In genomic region chr20:25389858-25390537, GRCh38 we compare ENCODE assay signal across 8 cellular contexts. TPM values are rescaled to one million over a fixed set of nuclear protein-coding genes. Genes with fewer than 3 reads are reported as not detected.
DNase-seq lines count a peak whose midpoint lies in the region; ATAC-seq and TF ChIP-seq lines count a peak whose summit lies in the region.

No MANE protein-coding gene starts in this region.

- TF ChIP-seq CTCF in foreskin fibroblast (IDR thresholded peaks at IDR 0.05; ENCODE audit: low read depth, low read length): no peak

- DNase-seq in NCI-H82 (lab: John Stamatoyannopoulos, UW) (peak; percentile 66), NCI-H82 treated with DMSO at 0.1 percent for 48 hours (lab: John Stamatoyannopoulos, UW; ENCODE audit: unreplicated experiment) (no peak), NCI-H510A (lab: John Stamatoyannopoulos, UW) (peak; percentile 80), foreskin fibroblast (peak in 1 of 2 donors; percentile 43), occipital lobe (lab: John Stamatoyannopoulos, UW) (peak; percentile 32), SKM-1 treated with dmso at 0.1 percent for 144 hours (lab: John Stamatoyannopoulos, UW; ENCODE audit: unreplicated experiment) (no peak)
- DNase-seq in activated T-helper 9 cell treated with anti-CD3 and anti-CD28 coated beads, Interleukin-2, amount 50 U/mL, for 16 hours (ENCODE audit: low read depth): peak; percentile 11

- ATAC-seq in HG02938 (IDR thresholded peaks at IDR 0.05; ENCODE audit: unreplicated experiment): peak; percentile 34

- H3K4me3 ChIP-seq in foreskin fibroblast (ENCODE audit: low read depth in 1 of 2, low read length in 2 of 2): peak overlapping the region; percentile 55 to 94

RNA-seq across cellular contexts. Expression of gene ABHD12, which starts 0.6 kb away (rescaled TPM):
- total RNA-seq in occipital lobe: 39.0 TPM

RNA-seq across cellular contexts. Expression of gene GINS1, which starts 17.5 kb away (rescaled TPM):
- total RNA-seq in occipital lobe: 9.7 TPM

Comparison
In these comparisons a context has a peak if more than half of its experiments do, and no peak if none do; other contexts are left out.
1. DNase-seq: peak in NCI-H82 (single experiment), NCI-H510A (single experiment), activated T-helper 9 cell treated with anti-CD3 and anti-CD28 coated beads, Interleukin-2, amount 50 U/mL, for 16 hours (single experiment) and occipital lobe (single experiment); none in NCI-H82 treated with DMSO at 0.1 percent for 48 hours (single experiment) and SKM-1 treated with dmso at 0.1 percent for 144 hours (single experiment).